In the genomic region with DNA sequence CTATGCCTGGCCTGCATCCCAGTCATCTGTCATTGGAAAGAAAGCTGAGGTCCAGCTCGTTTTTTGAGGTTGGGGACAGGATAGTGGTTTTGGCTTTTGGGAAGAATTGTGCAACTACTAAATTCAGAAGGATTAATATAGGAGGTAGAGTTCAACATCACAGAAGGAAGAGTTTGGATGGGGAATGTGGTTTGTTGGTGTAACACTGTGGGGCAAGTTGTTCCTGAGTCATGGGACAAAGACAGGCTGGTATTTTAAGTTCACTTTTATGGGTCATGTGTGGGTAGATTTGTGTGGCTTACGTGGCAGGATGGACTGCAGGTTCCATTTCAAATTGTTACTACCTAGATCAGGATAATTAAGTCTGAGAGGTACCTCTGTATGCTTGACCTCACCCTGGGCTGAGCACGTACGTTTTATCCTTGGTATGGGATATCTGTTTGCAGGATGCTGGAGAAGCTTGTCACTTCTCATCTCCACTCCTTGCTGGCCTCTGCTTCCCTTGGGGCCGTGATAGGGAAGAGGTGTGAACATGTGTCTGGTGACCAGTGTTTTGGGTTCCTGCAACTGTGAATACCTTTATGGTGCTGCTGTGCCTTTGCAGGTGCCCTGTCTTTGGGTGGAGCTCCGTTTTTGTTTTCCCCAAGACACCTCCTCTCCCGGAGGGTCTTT, we compare ENCODE assay signal across 15 cellular contexts.
DNase-seq lines count a peak whose midpoint lies in the region; ATAC-seq and TF ChIP-seq lines count a peak whose summit lies in the region.
"Had no signal": no experiment of that assay in that cellular context is flagged by ENCODE, and none has a peak within 500 bp of the region (broad histone marks: within the 10 kb centered on the region; RNA-seq: fewer than 3 reads in every experiment).

No MANE protein-coding gene starts in this region.

- in situ Hi-C loops in GM23248 (cut with MboI), result no loop called here

- H3K4me1 ChIP-seq in BLaER1 (peaks cover 78% of the 10 kb centered on the region), GM23248 (ENCODE audit: insufficient read depth) (no peaks in the 10 kb centered on the region; the same call in 1 of the 2 replicates), Peyer's patch (peaks cover 0 to 13% (median 2%) of the 10 kb centered on the region in 4 donors)

- peaks cover 100% of the 10 kb centered on the region for H3K79me2 ChIP-seq in GM23248 (ENCODE audit: insufficient read depth)

- H3K27ac Mint-ChIP-seq in activated CD8-positive, alpha-beta T cell treated with anti-CD3 and anti-CD28 coated beads for 36 hours, result peak overlapping the region; percentile 71

- peaks cover 59% of the 10 kb centered on the region for H3K36me3 Mint-ChIP-seq in activated CD8-positive, alpha-beta T cell treated with anti-CD3 and anti-CD28 coated beads for 36 hours (ENCODE audit: low read depth)

- peaks cover 73% of the 10 kb centered on the region for H4K20me1 ChIP-seq in BLaER1
- 0 out of 2 replicates have a peak, but pooled peaks cover 9% of the 10 kb centered on the region for H4K20me1 ChIP-seq in GM23248 (ENCODE audit: insufficient read depth)

- no peak overlapping the region for H3K9ac ChIP-seq in BLaER1
- H3K9ac ChIP-seq in GM23248, result no peak overlapping the region

- H3K27ac ChIP-seq in BLaER1 (no peak overlapping the region), GM23248 (no peak overlapping the region), Peyer's patch (no peak overlapping the region)
- H3K27ac ChIP-seq: tibial nerve had no signal

- CTCF ChIA-PET in activated CD8-positive, alpha-beta T cell treated with anti-CD3 and anti-CD28 coated beads for 36 hours (lab: Charles Lee), result interaction anchor here (1.2 to 4.5 kb wide), 2 partner anchors 12 to 17 kb away, joined by 3 to 31 read pairs; no protein-coding TSS in a partner anchor

- no peaks in the 10 kb centered on the region for H3K27me3 Mint-ChIP-seq in activated CD8-positive, alpha-beta T cell treated with anti-CD3 and anti-CD28 coated beads for 36 hours
- H3K27me3 Mint-ChIP-seq: CD4-positive, alpha-beta T cell had no signal

- H3K4me2 ChIP-seq in BLaER1, result peak overlapping the region; percentile 76; the same call in 1 of the 2 replicates
- no peak overlapping the region for H3K4me2 ChIP-seq in GM23248 (ENCODE audit: unreplicated experiment)

- H3K4me3 Mint-ChIP-seq in activated CD8-positive, alpha-beta T cell treated with anti-CD3 and anti-CD28 coated beads for 36 hours, result no peak overlapping the region

- no peaks in the 10 kb centered on the region for H3K27me3 ChIP-seq in BLaER1
- H3K27me3 ChIP-seq in GM23248 (replicated peaks; ENCODE audit: insufficient read depth), result no peaks in the 10 kb centered on the region
- H3K27me3 ChIP-seq in Peyer's patch, result no peaks in the 10 kb centered on the region
- H3K27me3 ChIP-seq: tibial nerve had no signal

- TF ChIP-seq POLR2A in Peyer's patch (IDR thresholded peaks at IDR 0.05), result no peak

- H3K4me1 Mint-ChIP-seq in activated CD8-positive, alpha-beta T cell treated with anti-CD3 and anti-CD28 coated beads for 36 hours (ENCODE audit: low read depth), result peaks cover 64% of the 10 kb centered on the region

- DNase-seq in GM23248 (peak; percentile 32), left kidney (ENCODE audit: low read depth, low spot score) (peak; percentile 56), NCI-H226 (no peak), Peyer's patch (no peak), CD1c-positive myeloid dendritic cell (ENCODE audit: extremely low spot score) (no peak), NK-92 (lab: John Stamatoyannopoulos, UW; ENCODE audit: unreplicated experiment) (no peak)
- no peak for DNase-seq in activated CD8-positive, alpha-beta T cell treated with anti-CD3 and anti-CD28 coated beads for 36 hours
- DNase-seq: amygdala; CD4-positive, alpha-beta T cell; hippocampal formation; left colon; NCI-H2081 had no signal

- H3F3A ChIP-seq in GM23248 (ENCODE audit: insufficient read depth), result no peaks in the 10 kb centered on the region

- WGBS in GM23248 (ENCODE audit: low coverage in 1 of 2, low lambda C conversion rate in 2 of 2, missing lambda C conversion rate in 2 of 2), 2 experiments, result 80 to 83% methylated on average over 7 of the region's 7 CpGs

- H3K4me3 ChIP-seq in BLaER1 (no peak overlapping the region), GM23248 (no peak overlapping the region), Peyer's patch (no peak overlapping the region)
- H3K4me3 ChIP-seq: tibial nerve had no signal

- intact Hi-C loops in activated CD8-positive, alpha-beta T cell treated with anti-CD3 and anti-CD28 coated beads for 36 hours (cut with micrococcal nuclease), result no loop called here

- H3K9me3 ChIP-seq in BLaER1 (peaks cover 19% of the 10 kb centered on the region), GM23248 (ENCODE audit: low read depth) (no peaks in the 10 kb centered on the region), Peyer's patch (peaks cover 0 to 5% (median 0%) of the 10 kb centered on the region in 4 donors)

- H3K9me3 Mint-ChIP-seq in activated CD8-positive, alpha-beta T cell treated with anti-CD3 and anti-CD28 coated beads for 36 hours, result peaks cover 13% of the 10 kb centered on the region

- no peak overlapping the region for H2AFZ ChIP-seq in GM23248

- H3K36me3 ChIP-seq in BLaER1, result peaks cover 55% of the 10 kb centered on the region
- H3K36me3 ChIP-seq in GM23248 (ENCODE audit: low read depth), result no peaks in the 10 kb centered on the region
- H3K36me3 ChIP-seq in Peyer's patch, result no peaks in the 10 kb centered on the region

- no peak for TF ChIP-seq CTCF in activated CD8-positive, alpha-beta T cell treated with anti-CD3 and anti-CD28 coated beads for 36 hours (IDR thresholded peaks at IDR 0.05)
- no peak for TF ChIP-seq CTCF in Peyer's patch (IDR thresholded peaks at IDR 0.05)

- POLR2A ChIA-PET in activated CD8-positive, alpha-beta T cell treated with anti-CD3 and anti-CD28 coated beads for 36 hours (lab: Charles Lee), result interaction anchor here (1.2 to 2.7 kb wide), 7 partner anchors 9 to 174 kb away, joined by 3 to 16 read pairs (median 4); no protein-coding TSS in a partner anchor

- no peaks in the 10 kb centered on the region for H3K9me2 ChIP-seq in GM23248 (ENCODE audit: insufficient read depth)

- ATAC-seq in activated CD8-positive, alpha-beta T cell treated with anti-CD3 and anti-CD28 coated beads for 36 hours, result no peak
- ATAC-seq: left colon, Right ventricle myocardium inferior had no signal

Comparison
In these comparisons a context has a peak if more than half of its experiments do, and no peak if none do; other contexts are left out.
1. DNase-seq: peak in GM23248 (single experiment) and left kidney (single experiment); none in activated CD8-positive, alpha-beta T cell treated with anti-CD3 and anti-CD28 coated beads for 36 hours (single experiment), NCI-H226 (single experiment), Peyer's patch (0 of 3), CD1c-positive myeloid dendritic cell (single experiment) and NK-92 (single experiment).